In genomic region chr16:56936491-56936890, GRCh38 we compare ENCODE assay signal across 9 cellular contexts. TPM values are rescaled to one million over a fixed set of nuclear protein-coding genes. Genes with fewer than 3 reads are reported as not detected.
DNase-seq lines count a peak whose midpoint lies in the region; ATAC-seq and TF ChIP-seq lines count a peak whose summit lies in the region.
"Had no signal": no experiment of that assay in that cellular context is flagged by ENCODE, and none has a peak within 500 bp of the region (broad histone marks: within the 10 kb centered on the region; RNA-seq: fewer than 3 reads in every experiment).

No MANE protein-coding gene starts in this region.

- POLR2A ChIA-PET in T-cell (lab: Charles Lee): interaction anchor here (0.6 to 1.0 kb wide), 4 partner anchors 9 to 311 kb away, joined by 4 to 7 read pairs (median 5); partner anchors contain the start of gene MT1E (in 1 of the 2)

- H3K27me3 Mint-ChIP-seq in T-cell: no peaks in the 10 kb centered on the region

- WGBS in aorta, 2 donors: 63 to 67% methylated on average over 5 of the region's 5 CpGs

- no peaks in the 10 kb centered on the region for H3K9me3 Mint-ChIP-seq in T-cell

- DNase-seq in AG09309 (ENCODE audit: low read depth) (peak; percentile 45), DMS53 (lab: John Stamatoyannopoulos, UW) (peak; percentile 32), T-cell (no peak), fibroblast of the conjunctiva (ENCODE audit: low read depth) (peak; percentile 53), aorta (no peak), midbrain (lab: John Stamatoyannopoulos, UW) (no peak), middle frontal gyrus (ENCODE audit: extremely low spot score, low spot score) (no peak)
- DNase-seq: DMS153 had no signal

- peak overlapping the region; percentile 2 to 57 for H3K27ac Mint-ChIP-seq in T-cell

- no peaks in the 10 kb centered on the region for H3K4me1 ChIP-seq in aorta (ENCODE audit: control insufficient read depth in 1 of 2, insufficient read depth in 2 of 2, low read length in 2 of 2)

- H3K4me3 Mint-ChIP-seq in T-cell: no peak overlapping the region

- ATAC-seq in T-cell (replicated peaks in 1 of 4) (no peak), aorta (ENCODE audit: low FRiP score) (no peak), GM19395 (IDR thresholded peaks at IDR 0.05; ENCODE audit: unreplicated experiment) (no peak)

- peaks cover 3 to 16% of the 10 kb centered on the region in 2 donors for H3K36me3 ChIP-seq in aorta (ENCODE audit: control insufficient read depth in 1 of 2, insufficient read depth in 2 of 2, low read length in 1 of 2)

- no peak overlapping the region for H3K27ac ChIP-seq in aorta (ENCODE audit: low read depth in 1 of 2, low read length in 2 of 2)

- intact Hi-C loops in aorta (cut with DNase I): no loop called here

- CTCF ChIA-PET in T-cell (lab: Charles Lee): interaction anchor here in 1 of 2 donors (1.3 kb wide), 1 partner anchor 105 kb away, joined by 6 read pairs; no protein-coding TSS in a partner anchor

- H3K4me1 Mint-ChIP-seq in T-cell: peaks cover 62 to 80% (median 67%) of the 10 kb centered on the region in 3 donors

- H3K4me3 ChIP-seq in AG09309 (ENCODE audit: control insufficient read depth, low read depth, low read length): peak overlapping the region; percentile 19
- no peak overlapping the region for H3K4me3 ChIP-seq in aorta (ENCODE audit: low read length in 2 of 2)

- peaks cover 67% of the 10 kb centered on the region for H3K36me3 Mint-ChIP-seq in T-cell

- H3K27me3 ChIP-seq in aorta (ENCODE audit: control insufficient read depth in 1 of 2, insufficient read depth in 2 of 2, low read length in 1 of 2): no peaks in the 10 kb centered on the region

- no peak for TF ChIP-seq CTCF in AG09309 (IDR thresholded peaks at IDR 0.05; ENCODE audit: control insufficient read depth, insufficient read depth, low read depth, low read length, missing control alignments)

- no peaks in the 10 kb centered on the region for H3K9me3 ChIP-seq in aorta (ENCODE audit: control insufficient read depth, low read length)

RNA-seq across cellular contexts. Expression of gene HERPUD1, which starts 4.5 kb away (rescaled TPM):
- total RNA-seq in T-cell: 100 to 1,000 TPM; 149 to 185 (median 167) TPM
- total RNA-seq in aorta: 100 to 1,000 TPM; 152 to 173 TPM
- 10 to 100 TPM; 52.5 to 64.1 TPM for polyA plus RNA-seq in aorta

RNA-seq across cellular contexts. Expression of gene CETP, which starts 25.3 kb away (rescaled TPM):
- total RNA-seq in T-cell (under 1 TPM in 3 of 5 donors, not detected in 2; 0.18 to 0.25 (median 0.19) TPM), aorta (1 to 10 TPM in 1 of 2 donors, under 1 TPM in 1; 0.49 to 1.3 TPM)
- polyA plus RNA-seq in aorta: not detected

RNA-seq across cellular contexts. Expression of gene NLRC5, which starts 52.9 kb away (rescaled TPM):
- 100 to 1,000 TPM; 390 to 711 (median 496) TPM for total RNA-seq in T-cell
- total RNA-seq in aorta: 10 to 100 TPM; 49.3 to 82.9 TPM
- polyA plus RNA-seq in aorta: 10 to 100 TPM in 1 of 2 donors, 1 to 10 TPM in 1; 4.9 to 22.6 TPM

Comparison
In these comparisons a context has a peak if more than half of its experiments do, and no peak if none do; other contexts are left out.
1. DNase-seq: peak in AG09309 (single experiment), DMS53 (single experiment) and fibroblast of the conjunctiva (single experiment); none in T-cell (0 of 34), aorta (0 of 2), midbrain (single experiment) and middle frontal gyrus (single experiment).
2. RNA of gene NLRC5, which starts 52.9 kb away (total RNA-seq): 390 to 711 TPM in T-cell; 49.3 to 82.9 TPM in aorta; every median in the first group is over 4 times any median in the second.